Comparison of ENCODE assay signal across 8 cellular contexts in genomic region chr6:158002951-158003853, GRCh38. TPM values are rescaled to one million over a fixed set of nuclear protein-coding genes. Genes with fewer than 3 reads are reported as not detected.
DNase-seq lines count a peak whose midpoint lies in the region; ATAC-seq and TF ChIP-seq lines count a peak whose summit lies in the region.

No MANE protein-coding gene starts in this region.

- H3K27ac Mint-ChIP-seq in GM23338, result 0 out of 2 replicates have a peak overlapping the region, but pooled peaks have one; percentile 56

- CTCF ChIA-PET in GM10248 (lab: Yijun Ruan, JAX), result interaction anchor here (0.7 to 1.5 kb wide), 6 partner anchors 12 to 69 kb away, joined by 3 to 6 read pairs (median 4); partner anchors contain the start of gene SYNJ2

- H3K27me3 Mint-ChIP-seq in GM23338 (ENCODE audit: insufficient read depth, low read depth, poor library complexity), result peaks cover 16% of the 10 kb centered on the region

- no peaks in the 10 kb centered on the region for H3K9me2 ChIP-seq in GM23338 (ENCODE audit: insufficient read depth)

- H3K4me3 ChIP-seq in GM23338, result no peak overlapping the region
- no peak overlapping the region for H3K4me3 ChIP-seq in parathyroid adenoma (ENCODE audit: low read depth, low read length)

- peaks cover 46% of the 10 kb centered on the region for H3K4me1 Mint-ChIP-seq in GM23338

- H2AFZ ChIP-seq in GM23338 (no peak overlapping the region), parathyroid adenoma (peak overlapping the region; percentile 19)

- TF ChIP-seq CTCF in GM23338 (conservative IDR thresholded peaks at IDR 0.05; ENCODE audit: low read depth in 2 of 2) (no peak), parathyroid adenoma (IDR thresholded peaks at IDR 0.05) (no peak), GM10248 (IDR thresholded peaks at IDR 0.05; ENCODE audit: control extremely low read depth, extremely low read depth, low read depth, missing control alignments) (no peak), GM13977 (IDR thresholded peaks at IDR 0.05; ENCODE audit: extremely low read depth, insufficient read depth, missing control alignments) (no peak)

- H3K36me3 Mint-ChIP-seq in GM23338 (ENCODE audit: low read depth), result peaks cover 8% of the 10 kb centered on the region

- no peak overlapping the region for H3K9ac ChIP-seq in parathyroid adenoma

- H3K36me3 ChIP-seq in GM23338 (ENCODE audit: insufficient read depth) (no peaks in the 10 kb centered on the region), parathyroid adenoma (ENCODE audit: control insufficient read depth, insufficient read depth, low read length) (no peaks in the 10 kb centered on the region)

- in situ Hi-C loops in GM13977 (cut with MboI; ENCODE audit: low pct_unique_long_range_greater_than_20kb, low sequenced_read_pairs, unreplicated experiment), result no loop called here

- H3K79me2 ChIP-seq in GM23338 (replicated peaks; ENCODE audit: insufficient read depth), result no peaks in the 10 kb centered on the region; the same call in 1 of the 2 replicates
- no peaks in the 10 kb centered on the region for H3K79me2 ChIP-seq in parathyroid adenoma

- no peaks in the 10 kb centered on the region for H3K9me3 ChIP-seq in parathyroid adenoma (ENCODE audit: control insufficient read depth, low read length)

- H3F3A ChIP-seq in GM23338 (replicated peaks; ENCODE audit: low read depth), result no peaks in the 10 kb centered on the region

- H3K4me2 ChIP-seq in GM23338 (no peak overlapping the region), parathyroid adenoma (ENCODE audit: low read length) (no peak overlapping the region)

- H3K27ac ChIP-seq in GM23338 (ENCODE audit: low read depth) (no peak overlapping the region), parathyroid adenoma (peak overlapping the region; percentile 53)

- no peaks in the 10 kb centered on the region for H3K27me3 ChIP-seq in GM23338 (ENCODE audit: insufficient read depth)
- H3K27me3 ChIP-seq in parathyroid adenoma (ENCODE audit: control insufficient read depth, insufficient read depth, low read length), result no peaks in the 10 kb centered on the region

- H3K4me1 ChIP-seq in GM23338 (ENCODE audit: insufficient read depth), result peaks cover 6% of the 10 kb centered on the region; the same call in 1 of the 2 replicates
- peaks cover 22% of the 10 kb centered on the region for H3K4me1 ChIP-seq in parathyroid adenoma

- ATAC-seq in GM23338, result no peak

- H4K20me1 ChIP-seq in GM23338 (replicated peaks; ENCODE audit: insufficient read depth), result no peaks in the 10 kb centered on the region

- no peaks in the 10 kb centered on the region for H3K9me3 Mint-ChIP-seq in GM23338

- DNase-seq in GM23338 (ENCODE audit: low spot score) (no peak), fibroblast of the conjunctiva (ENCODE audit: low read depth) (peak; percentile 78), SK-N-DZ (ENCODE audit: low spot score) (no peak), GM10248 (ENCODE audit: extremely low spot score) (no peak), GM13977 (ENCODE audit: low spot score) (no peak), NCI-H446 (lab: John Stamatoyannopoulos, UW) (no peak)
- peak; percentile 61 to 71 for DNase-seq in activated CD4-positive, alpha-beta T cell treated with anti-CD3 and anti-CD28 coated beads, Interleukin-2, amount 50 U/mL, for 48 hours

- no peak overlapping the region for H3K4me3 Mint-ChIP-seq in GM23338

- POLR2A ChIA-PET in GM10248 (lab: Yijun Ruan, JAX), result no interaction called here

TF ChIP-seq in GM23338, 12 proteins besides CTCF, POLR2A, EP300 and RAD21 (continues in another document):
- TF ChIP-seq ETS1 (IDR thresholded peaks at IDR 0.05), result no peak
- no peak for TF ChIP-seq ZNF331 (CRISPR knock-in tag; IDR thresholded peaks at IDR 0.05; ENCODE audit: low read depth)
- TF ChIP-seq NANOG (IDR thresholded peaks at IDR 0.05; ENCODE audit: borderline replicate concordance), result no peak
- TF ChIP-seq POLR2AphosphoS5 (IDR thresholded peaks at IDR 0.05; ENCODE audit: low read depth), result no peak
- TF ChIP-seq CREB1 (CRISPR knock-in tag; IDR thresholded peaks at IDR 0.05; ENCODE audit: low read depth), result no peak
- TF ChIP-seq STAT1 (IDR thresholded peaks at IDR 0.05; ENCODE audit: unreplicated experiment), result no peak
- no peak for TF ChIP-seq ZNF462 (CRISPR knock-in tag; IDR thresholded peaks at IDR 0.05)
- no peak for TF ChIP-seq EZH2phosphoT487 (IDR thresholded peaks at IDR 0.05; ENCODE audit: unreplicated experiment)
- TF ChIP-seq JUNB (IDR thresholded peaks at IDR 0.05; ENCODE audit: unreplicated experiment), result no peak
- no peak for TF ChIP-seq EZH2 (IDR thresholded peaks at IDR 0.05; ENCODE audit: low read depth, unreplicated experiment)

RNA-seq across cellular contexts. Expression of gene SYNJ2, which starts 21.5 kb away (rescaled TPM):
- 5.6 and 8.4 TPM in 2 replicates for total RNA-seq in GM23338 (2014; rRNA removed; shearing (Covaris generic))
- polyA plus RNA-seq in GM23338 (2016; fragmentation: Nextera tagmentation; extraction: Ambion mirVana), result 2.5 and 2.8 TPM in 2 replicates
- polyA plus RNA-seq in SK-N-DZ (2014; cell fraction: cytosol; rRNA removed), result 0.82 and 1.5 TPM in 2 replicates
- polyA plus RNA-seq in SK-N-DZ (2014; cell fraction: nucleus; rRNA removed), result 0.77 and 1.4 TPM in 2 replicates

Comparison
In these comparisons a context has a peak if more than half of its experiments do, and no peak if none do; other contexts are left out.
1. DNase-seq: peak in activated CD4-positive, alpha-beta T cell treated with anti-CD3 and anti-CD28 coated beads, Interleukin-2, amount 50 U/mL, for 48 hours (2 of 2) and fibroblast of the conjunctiva (single experiment); none in GM23338 (single experiment), SK-N-DZ (single experiment), GM10248 (single experiment), GM13977 (single experiment) and NCI-H446 (0 of 2).